ENCODE assay signal across 8 cellular contexts in genomic region chr19:42268704-42269517, GRCh38. TPM values are rescaled to one million over a fixed set of nuclear protein-coding genes. Genes with fewer than 3 reads are reported as not detected.
DNase-seq lines count a peak whose midpoint lies in the region; ATAC-seq, FAIRE-seq and TF ChIP-seq lines count a peak whose summit lies in the region.

CIC (plus strand) TSS chr19:42269252; CDS start chr19:42271784, 2,532 bp downstream.

- no peak for TF ChIP-seq RAD21 in Ishikawa (IDR thresholded peaks at IDR 0.05; ENCODE audit: low read depth)

- TSS peak; percentile 79 for BruUV-seq in endothelial cell of umbilical vein (replicated peaks; lab: Mats Ljungman, UMichigan)

- peak within 1 kb of the TSS; percentile 91 for H3K27ac ChIP-seq in endothelial cell of umbilical vein (ENCODE audit: insufficient read depth, low read depth, low read length)

- no peaks in the 10 kb centered on the region for H3K9me3 ChIP-seq in endothelial cell of umbilical vein (replicated peaks; ENCODE audit: control insufficient read depth, insufficient read depth, low read length)

- peak; percentile 87 for FAIRE-seq in D721Med (lab: Jason Lieb, UNC)
- peak; percentile 100 for FAIRE-seq in endothelial cell of umbilical vein (lab: Jason Lieb, UNC)

- H3K27ac Mint-ChIP-seq in mesothelial cell of epicardium: peak within 1 kb of the TSS; percentile 96

- peak within 1 kb of the TSS; percentile 97 for H2AFZ ChIP-seq in endothelial cell of umbilical vein (ENCODE audit: low read depth, low read length)

- POLR2A ChIA-PET in endothelial cell of umbilical vein (lab: Charles Lee): interaction anchor here (1.5 kb wide), 1 partner anchor 11 kb away, joined by 3 read pairs; no protein-coding TSS in a partner anchor

- peak; percentile 71 for ATAC-seq in GM21619 (IDR thresholded peaks at IDR 0.05; ENCODE audit: unreplicated experiment)

- DNase-seq in D721Med (ENCODE audit: insufficient read length, low spot score): peak; percentile 94
- DNase-seq in OCI-M2 (lab: John Stamatoyannopoulos, UW; ENCODE audit: unreplicated experiment): peak; percentile 99
- DNase-seq in activated T-cell treated with anti-CD3 and anti-CD28 coated beads for 4 hours: peak; percentile 98
- DNase-seq in endothelial cell of umbilical vein (ENCODE audit: low read depth, low spot score): peak; percentile 100
- peak; percentile 97 to 99 for DNase-seq in mesothelial cell of epicardium (ENCODE audit: low spot score in 2 of 2, unreplicated experiment in 2 of 2)
- DNase-seq in stimulated activated CD8-positive, alpha-beta memory T cell treated with anti-CD3 and anti-CD28 coated beads, Interleukin-15, amount 100 ng/mL, for 48 hours (ENCODE audit: low read depth in 2 of 2): peak; percentile 97 to 98

- dilution Hi-C loops in endothelial cell of umbilical vein (cut with MboI; ENCODE audit: extremely low pct_ligation_motif_present, low sequenced_read_pairs): no loop called here

- H3K4me3 ChIP-seq in endothelial cell of umbilical vein (replicated peaks in 1 of 3; ENCODE audit: insufficient read depth in 1 of 3, low read depth in 1 of 3, low read length in 3 of 3): peak within 1 kb of the TSS; percentile 49 to 65 (median 64)

- peaks cover 4 to 20% of the 10 kb centered on the region in 2 experiments for H3K36me3 ChIP-seq in endothelial cell of umbilical vein (ENCODE audit: control insufficient read depth in 2 of 2, extremely low read depth in 1 of 2, insufficient read depth in 2 of 2, low read length in 2 of 2)

- peaks cover 27% of the 10 kb centered on the region for H3K4me1 Mint-ChIP-seq in mesothelial cell of epicardium

- H3K27me3 Mint-ChIP-seq in mesothelial cell of epicardium (ENCODE audit: low read depth): no peaks in the 10 kb centered on the region

- peak within 1 kb of the TSS; percentile 96 for H3K4me2 ChIP-seq in endothelial cell of umbilical vein (ENCODE audit: insufficient read depth, low read length)

- no peak for TF ChIP-seq EP300 in Ishikawa (IDR thresholded peaks at IDR 0.05; ENCODE audit: borderline replicate concordance)

- TF ChIP-seq CTCF in D721Med (IDR thresholded peaks at IDR 0.05; ENCODE audit: insufficient read depth, missing control alignments) (no peak), endothelial cell of umbilical vein (IDR thresholded peaks at IDR 0.05; ENCODE audit: extremely low read depth in 1 of 2, insufficient read depth in 1 of 2, low read depth in 1 of 2, low read length in 2 of 2) (no peak), mesothelial cell of epicardium (IDR thresholded peaks at IDR 0.05; ENCODE audit: unreplicated experiment) (no peak)

- H3K9me3 Mint-ChIP-seq in mesothelial cell of epicardium: no peaks in the 10 kb centered on the region

- H4K20me1 ChIP-seq in endothelial cell of umbilical vein (replicated peaks; ENCODE audit: control insufficient read depth, extremely low read depth, insufficient read depth, low read length): no peaks in the 10 kb centered on the region

- CTCF ChIA-PET in endothelial cell of umbilical vein (lab: Charles Lee): interaction anchor here (1.0 to 3.6 kb wide), 3 partner anchors 11 to 22 kb away, joined by 4 to 23 read pairs (median 5); no protein-coding TSS in a partner anchor

- intact Hi-C loops in endothelial cell of umbilical vein (cut with micrococcal nuclease): loop anchor here (1.0 kb wide), 4 partner anchors 11 to 33 kb away; partner anchors contain the start of genes ERF, GSK3A, PAFAH1B3 and PRR19

- H3K4me3 Mint-ChIP-seq in mesothelial cell of epicardium: peak within 1 kb of the TSS; percentile 82

- H3K4me1 ChIP-seq in endothelial cell of umbilical vein (ENCODE audit: control insufficient read depth, extremely low read depth, insufficient read depth, low read length): peaks cover 22% of the 10 kb centered on the region

- H3K27me3 ChIP-seq in endothelial cell of umbilical vein (ENCODE audit: control insufficient read depth in 2 of 2, insufficient read depth in 2 of 2, low read length in 2 of 2): no peaks in the 10 kb centered on the region

- no peak for TF ChIP-seq POLR2A in endothelial cell of umbilical vein (IDR thresholded peaks at IDR 0.05; ENCODE audit: low read depth, low read length)

- peak within 1 kb of the TSS; percentile 87 for H3K9ac ChIP-seq in endothelial cell of umbilical vein (replicated peaks; ENCODE audit: extremely low read depth, insufficient read depth, low read length)

- peaks cover 4% of the 10 kb centered on the region for H3K36me3 Mint-ChIP-seq in mesothelial cell of epicardium

- no peaks in the 10 kb centered on the region for H3K9me1 ChIP-seq in endothelial cell of umbilical vein (replicated peaks; ENCODE audit: control insufficient read depth, extremely low read depth, insufficient read depth, low read length)

- peaks cover 26% of the 10 kb centered on the region for H3K79me2 ChIP-seq in endothelial cell of umbilical vein (ENCODE audit: control insufficient read depth, insufficient read depth, low read length)

TF ChIP-seq in Ishikawa, 13 proteins besides CTCF, POLR2A, EP300 and RAD21:
- no peak for TF ChIP-seq NFIC (IDR thresholded peaks at IDR 0.05)
- peak; percentile 85 for TF ChIP-seq YY1 (IDR thresholded peaks at IDR 0.05; ENCODE audit: low read depth)
- peak; percentile 45 for TF ChIP-seq CREB1 (IDR thresholded peaks at IDR 0.05; ENCODE audit: low read depth)
- TF ChIP-seq ZBTB7A (IDR thresholded peaks at IDR 0.05; ENCODE audit: low read depth): 0 out of 2 replicates have a peak, but pooled peaks have one; percentile 25
- no peak for TF ChIP-seq FOXM1 (IDR thresholded peaks at IDR 0.05; ENCODE audit: borderline replicate concordance, low read depth)
- no peak for TF ChIP-seq TCF12 (IDR thresholded peaks at IDR 0.05; ENCODE audit: low read depth)

TF ChIP-seq in endothelial cell of umbilical vein, 7 proteins besides CTCF, POLR2A, EP300 and RAD21:
- TF ChIP-seq MYC (IDR thresholded peaks at IDR 0.05; ENCODE audit: low read depth, low read length): no peak
- no peak for TF ChIP-seq EZH2 (IDR thresholded peaks at IDR 0.05; ENCODE audit: borderline replicate concordance, low read depth, low read length, severe bottlenecking)
- no peak for TF ChIP-seq JUN (IDR thresholded peaks at IDR 0.05; ENCODE audit: borderline replicate concordance, insufficient read depth, insufficient read length, low read depth)
- TF ChIP-seq MAX (IDR thresholded peaks at IDR 0.05; ENCODE audit: insufficient read depth, insufficient read length): no peak
- TF ChIP-seq POLR2AphosphoS5 (IDR thresholded peaks at IDR 0.05; ENCODE audit: insufficient read depth, low read depth, low read length): no peak
- TF ChIP-seq FOS (IDR thresholded peaks at IDR 0.05; ENCODE audit: borderline replicate concordance, insufficient read depth, low read length): no peak
- no peak for TF ChIP-seq GATA2 (IDR thresholded peaks at IDR 0.05; ENCODE audit: insufficient read depth, insufficient read length, low read depth, low read length)

RNA-seq across cellular contexts. Expression of gene CIC, which starts in this region (rescaled TPM):
- total RNA-seq in endothelial cell of umbilical vein (86.0 and 86.3 TPM in 2 replicates), mesothelial cell of epicardium (84.0 to 90.9 TPM (median 90.8 TPM) in 3 replicates)
- 18.4 and 23.5 TPM in 2 replicates for polyA plus RNA-seq in endothelial cell of umbilical vein
- 15.8 and 26.9 TPM in 2 replicates for polyA plus RNA-seq in endothelial cell of umbilical vein (2011; cell fraction: cytosol; rRNA removed)
- polyA plus RNA-seq in endothelial cell of umbilical vein (2011; cell fraction: nucleus; rRNA removed): 59.1 and 69.4 TPM in 2 replicates
- polyA plus RNA-seq in endothelial cell of umbilical vein (2012): 28.9 and 43.8 TPM in 2 replicates
- polyA minus RNA-seq in endothelial cell of umbilical vein: 9.1 and 9.7 TPM in 2 replicates
- 11.2 TPM for polyA minus RNA-seq in endothelial cell of umbilical vein (2011; cell fraction: cytosol; rRNA and poly(A)+ RNA removed)
- polyA minus RNA-seq in endothelial cell of umbilical vein (2011; cell fraction: nucleus; rRNA and poly(A)+ RNA removed): 15.3 and 26.1 TPM in 2 replicates

Comparison
In these comparisons a context has a peak if more than half of its experiments do, and no peak if none do; other contexts are left out.
1. Peak in every context shown above with its lines: DNase-seq, ATAC-seq, H3K4me3 ChIP-seq and H3K27ac ChIP-seq.